ENCODE assay signal across 1 cellular context in genomic region chr20:34825530-34826362, GRCh38.
TF ChIP-seq lines count a peak whose summit lies in the region.

NCOA6 (minus strand) TSS chr20:34825651; CDS start chr20:34782355, 43,296 bp downstream.

TF ChIP-seq in HepG2, 621 proteins besides CTCF, POLR2A, EP300 and RAD21 (continued from another document and continues in another):
- TF ChIP-seq NBN (conservative IDR thresholded peaks at IDR 0.05): no peak
- TF ChIP-seq KDM1A (CRISPR knock-in tag; IDR thresholded peaks at IDR 0.05): peak; percentile 95
- no peak for TF ChIP-seq ZNF782 (CRISPR knock-in tag; IDR thresholded peaks at IDR 0.05; ENCODE audit: borderline replicate concordance)
- TF ChIP-seq ZNF496 (CRISPR knock-in tag; IDR thresholded peaks at IDR 0.05; ENCODE audit: insufficient replicate concordance): no peak
- TF ChIP-seq SNAPC2 (CRISPR knock-in tag; IDR thresholded peaks at IDR 0.05): no peak; the same call in 1 of the 2 replicates
- TF ChIP-seq SNRNP70 (IDR thresholded peaks at IDR 0.05; ENCODE audit: low read depth, low read length): no peak
- no peak for TF ChIP-seq ZFP41 (CRISPR knock-in tag; IDR thresholded peaks at IDR 0.05; ENCODE audit: borderline replicate concordance)
- TF ChIP-seq ZNF567 (CRISPR knock-in tag; IDR thresholded peaks at IDR 0.05; ENCODE audit: borderline replicate concordance): no peak
- no peak for TF ChIP-seq ARNT2 (CRISPR knock-in tag; IDR thresholded peaks at IDR 0.05; ENCODE audit: low read depth)
- no peak for TF ChIP-seq ZNF530 (CRISPR knock-in tag; IDR thresholded peaks at IDR 0.05; ENCODE audit: low read depth)
- peak; percentile 38; the same call in 1 of the 2 replicates for TF ChIP-seq ZBTB49 (CRISPR knock-in tag; IDR thresholded peaks at IDR 0.05; ENCODE audit: borderline replicate concordance)
- TF ChIP-seq ZNF512 (CRISPR knock-in tag; IDR thresholded peaks at IDR 0.05): no peak
- TF ChIP-seq ZMAT5 (CRISPR knock-in tag; IDR thresholded peaks at IDR 0.05; ENCODE audit: borderline replicate concordance, low read depth): 0 out of 2 replicates have a peak, but pooled peaks have one; percentile 10
- TF ChIP-seq AGO2 (optimal IDR thresholded peaks at IDR 0.05; ENCODE audit: low read depth, low read length): no peak
- no peak for TF ChIP-seq THYN1 (CRISPR knock-in tag; IDR thresholded peaks at IDR 0.05; ENCODE audit: borderline replicate concordance, low read depth)
- no peak for TF ChIP-seq POLR2AphosphoS2 (IDR thresholded peaks at IDR 0.05; ENCODE audit: low read depth, low read length)
- no peak for TF ChIP-seq ZNF772 (CRISPR knock-in tag; IDR thresholded peaks at IDR 0.05)
- no peak for TF ChIP-seq ZNF280B (CRISPR knock-in tag; IDR thresholded peaks at IDR 0.05; ENCODE audit: borderline replicate concordance)
- TF ChIP-seq ZKSCAN5 (CRISPR knock-in tag; IDR thresholded peaks at IDR 0.05): no peak
- no peak for TF ChIP-seq DMTF1 (CRISPR knock-in tag; IDR thresholded peaks at IDR 0.05)
- no peak for TF ChIP-seq GZF1 (CRISPR knock-in tag; IDR thresholded peaks at IDR 0.05)
- no peak for TF ChIP-seq ELF1 (CRISPR knock-in tag; IDR thresholded peaks at IDR 0.05)
- 0 out of 2 replicates have a peak, but pooled peaks have one; percentile 45 for TF ChIP-seq SMAD9 (CRISPR knock-in tag; IDR thresholded peaks at IDR 0.05)
- TF ChIP-seq ZNF326 (CRISPR knock-in tag; IDR thresholded peaks at IDR 0.05; ENCODE audit: borderline replicate concordance): no peak
- no peak for TF ChIP-seq ZBTB46 (CRISPR knock-in tag; IDR thresholded peaks at IDR 0.05; ENCODE audit: borderline replicate concordance)
- TF ChIP-seq NFIC (IDR thresholded peaks at IDR 0.05; ENCODE audit: low read length): no peak
- no peak; the same call in 1 of the 2 replicates for TF ChIP-seq KLF15 (CRISPR knock-in tag; IDR thresholded peaks at IDR 0.05; ENCODE audit: borderline replicate concordance)
- no peak for TF ChIP-seq GTF2F1 (IDR thresholded peaks at IDR 0.05; ENCODE audit: low read length)
- no peak for TF ChIP-seq CERS6 (CRISPR knock-in tag; IDR thresholded peaks at IDR 0.05)
- TF ChIP-seq GATAD1 (CRISPR knock-in tag; IDR thresholded peaks at IDR 0.05): peak; percentile 45
- no peak for TF ChIP-seq ATM (IDR thresholded peaks at IDR 0.05; ENCODE audit: borderline replicate concordance)
- no peak for TF ChIP-seq NR1H2 (CRISPR knock-in tag; IDR thresholded peaks at IDR 0.05; ENCODE audit: borderline replicate concordance, low read depth)
- TF ChIP-seq HIVEP1 (CRISPR knock-in tag; IDR thresholded peaks at IDR 0.05): no peak
- peak; percentile 86 for TF ChIP-seq TFDP1 (CRISPR knock-in tag; IDR thresholded peaks at IDR 0.05; ENCODE audit: borderline replicate concordance)
- no peak for TF ChIP-seq GRHL1 (CRISPR knock-in tag; conservative IDR thresholded peaks at IDR 0.05)
- TF ChIP-seq ZBTB33 (CRISPR knock-in tag; IDR thresholded peaks at IDR 0.05): no peak
- no peak for TF ChIP-seq ZNF784 (CRISPR knock-in tag; IDR thresholded peaks at IDR 0.05; ENCODE audit: borderline replicate concordance)
- no peak; the same call in 1 of the 2 replicates for TF ChIP-seq ZNF616 (CRISPR knock-in tag; IDR thresholded peaks at IDR 0.05; ENCODE audit: low read depth)
- TF ChIP-seq HDAC6 (IDR thresholded peaks at IDR 0.05; ENCODE audit: low read depth, low read length): no peak
- peak; percentile 46 for TF ChIP-seq ZNF574 (CRISPR knock-in tag; IDR thresholded peaks at IDR 0.05)
- TF ChIP-seq ZZZ3 (CRISPR knock-in tag; IDR thresholded peaks at IDR 0.05; ENCODE audit: borderline replicate concordance): no peak
- peak; percentile 71; the same call in 1 of the 2 replicates for TF ChIP-seq ZNF879 (CRISPR knock-in tag; IDR thresholded peaks at IDR 0.05)
